1 cellular context compared by ENCODE assay signal in the genomic region with DNA sequence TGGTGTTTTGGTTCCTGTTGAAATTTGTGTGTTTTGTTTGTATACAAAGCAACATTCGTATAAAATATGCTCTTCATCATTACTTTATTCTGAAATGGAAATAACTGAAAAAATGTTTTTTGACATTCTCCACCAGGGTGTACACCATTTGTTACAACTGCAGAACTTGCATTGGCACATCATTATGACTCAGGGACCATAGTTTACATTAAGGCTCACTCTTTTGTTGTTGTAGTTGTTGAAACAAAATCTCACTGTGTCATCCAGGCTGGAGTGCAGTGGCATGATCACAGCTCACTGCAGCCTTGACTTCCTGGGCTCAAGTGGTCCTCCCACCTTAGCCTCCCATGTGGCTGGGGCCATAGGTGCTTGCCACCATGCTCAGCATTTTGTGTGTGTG.
TF ChIP-seq lines count a peak whose summit lies in the region.

No MANE protein-coding gene starts in this region.

TF ChIP-seq in IMR-90, 13 proteins besides CTCF, POLR2A, EP300 and RAD21:
- TF ChIP-seq CEBPB (IDR thresholded peaks at IDR 0.05; ENCODE audit: low read depth, low read length) (peak; percentile 34; the same call in 1 of the 2 replicates), CHD1 (IDR thresholded peaks at IDR 0.05; ENCODE audit: low read depth, low read length) (no peak)
